ENCODE assay signal across 10 cellular contexts in genomic region chr9:133604214-133604613, GRCh38. TPM values are rescaled to one million over a fixed set of nuclear protein-coding genes. Genes with fewer than 3 reads are reported as not detected.
DNase-seq lines count a peak whose midpoint lies in the region; ATAC-seq, FAIRE-seq and TF ChIP-seq lines count a peak whose summit lies in the region.
"Had no signal": no experiment of that assay in that cellular context is flagged by ENCODE, and none has a peak within 500 bp of the region (broad histone marks: within the 10 kb centered on the region; RNA-seq: fewer than 3 reads in every experiment).

No MANE protein-coding gene starts in this region.

- ATAC-seq in activated T-cell treated with anti-CD3 and anti-CD28 coated beads, Interleukin-2, amount 50 U/mL, for 4 hours, result peak in 1 of 2 donors; percentile 48
- peak in 2 of 3 donors; percentile 29 to 78 for ATAC-seq in natural killer cell
- no peak for ATAC-seq in HG02610 (IDR thresholded peaks at IDR 0.05; ENCODE audit: unreplicated experiment)
- no peak for ATAC-seq in GM18511 (IDR thresholded peaks at IDR 0.05; ENCODE audit: unreplicated experiment)

- intact Hi-C loops in natural killer cell (cut with micrococcal nuclease), result no loop called here

- no peak for TF ChIP-seq POLR2A in GM12892 (IDR thresholded peaks at IDR 0.05; ENCODE audit: low read depth, low read length)

- no peak for TF ChIP-seq CTCF in natural killer cell (IDR thresholded peaks at IDR 0.05)

- H3K36me3 Mint-ChIP-seq in activated T-cell treated with anti-CD3 and anti-CD28 coated beads, Interleukin-2, amount 50 U/mL, for 4 hours (ENCODE audit: insufficient read depth), result no peaks in the 10 kb centered on the region
- H3K36me3 Mint-ChIP-seq in natural killer cell, result no peaks in the 10 kb centered on the region

- H3K4me1 Mint-ChIP-seq in activated T-cell treated with anti-CD3 and anti-CD28 coated beads, Interleukin-2, amount 50 U/mL, for 4 hours (ENCODE audit: low read depth), result peaks cover 12% of the 10 kb centered on the region
- H3K4me1 Mint-ChIP-seq in natural killer cell, result peaks cover 0 to 4% of the 10 kb centered on the region in 2 donors

- no peak for FAIRE-seq in GM12892 (lab: Jason Lieb, UNC)

- no peak overlapping the region for H3K27ac Mint-ChIP-seq in natural killer cell

- peaks cover 30% of the 10 kb centered on the region for H3K27me3 Mint-ChIP-seq in activated T-cell treated with anti-CD3 and anti-CD28 coated beads, Interleukin-2, amount 50 U/mL, for 4 hours (ENCODE audit: low read depth)
- H3K27me3 Mint-ChIP-seq in natural killer cell (ENCODE audit: low read depth in 2 of 2), result peaks cover 7 to 22% of the 10 kb centered on the region in 2 donors

- peak; percentile 44 for DNase-seq in COR-L47 (lab: John Stamatoyannopoulos, UW)
- peak; percentile 18 for DNase-seq in M059J (ENCODE audit: low read depth)
- DNase-seq in activated T-cell treated with anti-CD3 and anti-CD28 coated beads, Interleukin-2, amount 50 U/mL, for 4 hours, result peak; percentile 34
- no peak for DNase-seq in natural killer cell
- no peak for DNase-seq in GM19240 (ENCODE audit: insufficient read length, low spot score)
- DNase-seq in GM12892 (ENCODE audit: insufficient read length), result no peak
- DNase-seq: colonic mucosa, NCI-H1930 had no signal

- no peak overlapping the region for H3K4me3 Mint-ChIP-seq in activated T-cell treated with anti-CD3 and anti-CD28 coated beads, Interleukin-2, amount 50 U/mL, for 4 hours
- no peak overlapping the region for H3K4me3 Mint-ChIP-seq in natural killer cell

- H3K9me3 Mint-ChIP-seq in activated T-cell treated with anti-CD3 and anti-CD28 coated beads, Interleukin-2, amount 50 U/mL, for 4 hours, result no peaks in the 10 kb centered on the region
- no peaks in the 10 kb centered on the region for H3K9me3 Mint-ChIP-seq in natural killer cell

RNA-seq across cellular contexts. Expression of gene FAM163B, which starts 5.0 kb away (rescaled TPM):
- not detected in 2 replicates for total RNA-seq in M059J (2014; rRNA removed; shearing (Covaris generic))
- total RNA-seq in activated T-cell treated with anti-CD3 and anti-CD28 coated beads, Interleukin-2, amount 50 U/mL, for 4 hours, result not detected
- total RNA-seq in natural killer cell, result not detected
- not detected for polyA plus RNA-seq in GM12892 (2012; ENCODE audit: missing spikeins)

RNA-seq across cellular contexts. Expression of gene DBH, which starts 31.9 kb away (rescaled TPM):
- total RNA-seq in M059J (2014; rRNA removed; shearing (Covaris generic)), result not detected in 2 replicates
- not detected for total RNA-seq in activated T-cell treated with anti-CD3 and anti-CD28 coated beads, Interleukin-2, amount 50 U/mL, for 4 hours
- total RNA-seq in natural killer cell, result not detected
- not detected for polyA plus RNA-seq in GM12892 (2012; ENCODE audit: missing spikeins)
- total RNA-seq: colonic mucosa had no signal

Comparison
In these comparisons a context has a peak if more than half of its experiments do, and no peak if none do; other contexts are left out.
1. DNase-seq: peak in COR-L47 (single experiment), M059J (single experiment) and activated T-cell treated with anti-CD3 and anti-CD28 coated beads, Interleukin-2, amount 50 U/mL, for 4 hours (single experiment); none in natural killer cell (single experiment), GM19240 (single experiment) and GM12892 (single experiment).
2. ATAC-seq: peak in natural killer cell (2 of 3); none in HG02610 (single experiment) and GM18511 (single experiment).